9 cellular contexts compared by ENCODE assay signal in genomic region chr1:247008406-247008799, GRCh38. TPM values are rescaled to one million over a fixed set of nuclear protein-coding genes. Genes with fewer than 3 reads are reported as not detected.
A peak's percentile ranks its signal among the peaks of the same experiment; 100 is the strongest.
DNase-seq lines count a peak whose midpoint lies in the region; ATAC-seq and TF ChIP-seq lines count a peak whose summit lies in the region.
"Had no signal": no experiment of that assay in that cellular context is flagged by ENCODE, and none has a peak within 500 bp of the region (broad histone marks: within the 10 kb centered on the region; RNA-seq: fewer than 3 reads in every experiment).

No MANE protein-coding gene starts in this region.

- H3K4me3 ChIP-seq in Loucy (ENCODE audit: low read length, poor library complexity, severe bottlenecking), result peak overlapping the region; percentile 91

- H3K27me3 Mint-ChIP-seq in CD4-positive, alpha-beta T cell, result peaks cover 41% of the 10 kb centered on the region
- peaks cover 36% of the 10 kb centered on the region for H3K27me3 Mint-ChIP-seq in central memory CD8-positive, alpha-beta T cell
- no peaks in the 10 kb centered on the region for H3K27me3 Mint-ChIP-seq in nephron (ENCODE audit: low read depth)

- peak overlapping the region; percentile 34 for H3K4me3 Mint-ChIP-seq in CD4-positive, alpha-beta T cell
- peak overlapping the region; percentile 77 for H3K4me3 Mint-ChIP-seq in central memory CD8-positive, alpha-beta T cell
- peak overlapping the region; percentile 99 to 100 (median 100) for H3K4me3 Mint-ChIP-seq in nephron

- peak overlapping the region; percentile 39 for H2AFZ ChIP-seq in Loucy (ENCODE audit: low read length)

- H3K9me3 Mint-ChIP-seq in CD4-positive, alpha-beta T cell, result peaks cover 20% of the 10 kb centered on the region
- peaks cover 7% of the 10 kb centered on the region for H3K9me3 Mint-ChIP-seq in central memory CD8-positive, alpha-beta T cell
- peaks cover 30% of the 10 kb centered on the region for H3K9me3 Mint-ChIP-seq in nephron

- peaks cover 8% of the 10 kb centered on the region for H3K4me1 ChIP-seq in Loucy (ENCODE audit: insufficient read depth, low read length, poor library complexity, severe bottlenecking)

- H3K79me2 ChIP-seq in Loucy (ENCODE audit: insufficient read depth, low read length), result peaks cover 33% of the 10 kb centered on the region

- ATAC-seq in CD4-positive, alpha-beta T cell (ENCODE audit: poor library complexity), result no peak
- no peak for ATAC-seq in central memory CD8-positive, alpha-beta T cell (replicated peaks; ENCODE audit: extremely low read depth, poor library complexity, severe bottlenecking)
- no peak for ATAC-seq in HG03354 (IDR thresholded peaks at IDR 0.05; ENCODE audit: poor library complexity, severe bottlenecking, unreplicated experiment)

- peaks cover 4% of the 10 kb centered on the region for H3K4me1 Mint-ChIP-seq in CD4-positive, alpha-beta T cell (ENCODE audit: low read depth)
- H3K4me1 Mint-ChIP-seq in central memory CD8-positive, alpha-beta T cell, result peaks cover 5% of the 10 kb centered on the region
- peaks cover 7% of the 10 kb centered on the region for H3K4me1 Mint-ChIP-seq in nephron

- POLR2A ChIA-PET in CD4-positive, alpha-beta T cell (lab: Charles Lee), result no interaction called here

- peak overlapping the region; percentile 75 for H3K4me2 ChIP-seq in Loucy (ENCODE audit: low read depth, low read length, poor library complexity, severe bottlenecking)

- H4K20me1 ChIP-seq in Loucy (ENCODE audit: insufficient read depth, low read length, poor library complexity, severe bottlenecking), result no peaks in the 10 kb centered on the region

- peaks cover 15% of the 10 kb centered on the region for H3K36me3 Mint-ChIP-seq in CD4-positive, alpha-beta T cell (ENCODE audit: low read depth)
- H3K36me3 Mint-ChIP-seq in central memory CD8-positive, alpha-beta T cell (ENCODE audit: insufficient read depth), result no peaks in the 10 kb centered on the region
- peaks cover 29% of the 10 kb centered on the region for H3K36me3 Mint-ChIP-seq in nephron (ENCODE audit: low read depth)

- H3K27me3 ChIP-seq in CD4-positive, alpha-beta T cell (ENCODE audit: control insufficient read depth, insufficient read depth, low read length), result peaks cover 28% of the 10 kb centered on the region
- H3K27me3 ChIP-seq in Loucy (ENCODE audit: insufficient read depth, low read length, poor library complexity, severe bottlenecking), result no peaks in the 10 kb centered on the region

- H3K27ac Mint-ChIP-seq in CD4-positive, alpha-beta T cell, result no peak overlapping the region
- H3K27ac Mint-ChIP-seq in central memory CD8-positive, alpha-beta T cell (ENCODE audit: low read depth), result no peak overlapping the region
- peak overlapping the region in 2 of 3 experiments; percentile 63 to 90 for H3K27ac Mint-ChIP-seq in nephron
- H3K27ac Mint-ChIP-seq: activated naive CD4-positive, alpha-beta T cell treated with anti-CD3 and anti-CD28 coated beads, Interleukin-2, amount 10 ng/mL, durations not matched to agents 7 days and 5 days had no signal

- intact Hi-C loops in CD4-positive, alpha-beta T cell (cut with DNase I, micrococcal nuclease), result no loop called here

- no peaks in the 10 kb centered on the region for H3F3A ChIP-seq in Loucy (ENCODE audit: low read depth)

- DNase-seq in CD4-positive, alpha-beta T cell, result no peak
- no peak for DNase-seq in central memory CD8-positive, alpha-beta T cell (ENCODE audit: low spot score in 2 of 2)
- DNase-seq in NCI-H187 (lab: John Stamatoyannopoulos, UW), result no peak
- no peak for DNase-seq in activated effector memory CD4-positive, alpha-beta T cell treated with anti-CD3 and anti-CD28 coated beads, Interleukin-2, amount 50 U/mL, for 16 hours
- DNase-seq in SW480 (ENCODE audit: low spot score), result no peak

- no peaks in the 10 kb centered on the region for H3K36me3 ChIP-seq in Loucy (ENCODE audit: insufficient read depth, low read length)

- H3K9me3 ChIP-seq in CD4-positive, alpha-beta T cell (ENCODE audit: control insufficient read depth, low read length), result peaks cover 30% of the 10 kb centered on the region
- peaks cover 12% of the 10 kb centered on the region; the same call in 1 of the 2 replicates for H3K9me3 ChIP-seq in Loucy (ENCODE audit: insufficient read depth, low read depth, low read length)

- TF ChIP-seq CTCF in CD4-positive, alpha-beta T cell (IDR thresholded peaks at IDR 0.05), result no peak
- no peak for TF ChIP-seq CTCF in Loucy (conservative IDR thresholded peaks at IDR 0.05; ENCODE audit: low read length)
- TF ChIP-seq CTCF in nephron (IDR thresholded peaks at IDR 0.05; ENCODE audit: unreplicated experiment in 3 of 3), result no peak

- H3K9ac ChIP-seq in Loucy (ENCODE audit: low read depth, low read length, poor library complexity, severe bottlenecking), result peak overlapping the region; percentile 15

- H3K27ac ChIP-seq in CD4-positive, alpha-beta T cell (ENCODE audit: low read depth, low read length), result no peak overlapping the region

- no peaks in the 10 kb centered on the region for H3K9me2 ChIP-seq in Loucy (replicated peaks; ENCODE audit: low read depth, low read length)

- CTCF ChIA-PET in CD4-positive, alpha-beta T cell (lab: Charles Lee), result no interaction called here

RNA-seq across cellular contexts. Expression of gene ZNF695, which starts 0.5 kb away (rescaled TPM):
- total RNA-seq in CD4-positive, alpha-beta T cell, result not detected

Comparison
In these comparisons a context has a peak if more than half of its experiments do, and no peak if none do; other contexts are left out.
1. H3K27ac Mint-ChIP-seq: peak in nephron (2 of 3); none in CD4-positive, alpha-beta T cell (single experiment) and central memory CD8-positive, alpha-beta T cell (single experiment).
2. H3K4me3 Mint-ChIP-seq: peak in every context shown above with its lines; median percentile 100 in nephron; 77 in central memory CD8-positive, alpha-beta T cell; 34 in CD4-positive, alpha-beta T cell.